Comparison of ENCODE assay signal across 10 cellular contexts in genomic region chr19:48878219-48879024, GRCh38. TPM values are rescaled to one million over a fixed set of nuclear protein-coding genes. Genes with fewer than 3 reads are reported as not detected.
DNase-seq lines count a peak whose midpoint lies in the region; ATAC-seq and TF ChIP-seq lines count a peak whose summit lies in the region.
"Had no signal": no experiment of that assay in that cellular context is flagged by ENCODE, and none has a peak within 500 bp of the region (broad histone marks: within the 10 kb centered on the region; RNA-seq: fewer than 3 reads in every experiment).

No MANE protein-coding gene starts in this region.

- peaks cover 24% of the 10 kb centered on the region for H3K36me3 ChIP-seq in CD4-positive, CD25-positive, alpha-beta regulatory T cell (ENCODE audit: control insufficient read depth, insufficient read depth, low read length)
- peaks cover 42% of the 10 kb centered on the region for H3K36me3 ChIP-seq in suprapubic skin

- no peak for TF ChIP-seq CTCF in neural crest cell (conservative IDR thresholded peaks at IDR 0.05)
- TF ChIP-seq CTCF in suprapubic skin (IDR thresholded peaks at IDR 0.05): no peak
- no peak for TF ChIP-seq CTCF in foreskin keratinocyte (conservative IDR thresholded peaks at IDR 0.05)

- no peaks in the 10 kb centered on the region for H3K27me3 ChIP-seq in CD4-positive, CD25-positive, alpha-beta regulatory T cell (ENCODE audit: control insufficient read depth, insufficient read depth, low read length)
- no peaks in the 10 kb centered on the region for H3K27me3 ChIP-seq in suprapubic skin
- H3K27me3 ChIP-seq in foreskin keratinocyte: no peaks in the 10 kb centered on the region

- no peak for ATAC-seq in CD4-positive, CD25-positive, alpha-beta regulatory T cell (ENCODE audit: low read depth in 2 of 2)
- no peak for ATAC-seq in HG02884 (IDR thresholded peaks at IDR 0.05; ENCODE audit: unreplicated experiment)
- no peak for ATAC-seq in foreskin keratinocyte

- 54% methylated on average over 10 of the region's 10 CpGs for WGBS in suprapubic skin

- H3K27me3 Mint-ChIP-seq in CD4-positive, CD25-positive, alpha-beta regulatory T cell: peaks cover 8% of the 10 kb centered on the region
- peaks cover 2% of the 10 kb centered on the region for H3K27me3 Mint-ChIP-seq in dendritic cell treated with granulocyte-macrophage colony-stimulating factor and Interleukin-4, amounts not matched to agents 40 ng/mL and 50 ng/mL, for 4 days
- no peaks in the 10 kb centered on the region for H3K27me3 Mint-ChIP-seq in neural crest cell (ENCODE audit: low read depth)

- no peak for TF ChIP-seq EP300 in suprapubic skin (IDR thresholded peaks at IDR 0.05)

- no peaks in the 10 kb centered on the region for H3K9me3 ChIP-seq in CD4-positive, CD25-positive, alpha-beta regulatory T cell (ENCODE audit: control insufficient read depth in 2 of 2, low read length in 2 of 2)
- H3K9me3 ChIP-seq in suprapubic skin: no peaks in the 10 kb centered on the region

- H3K27ac ChIP-seq in CD4-positive, CD25-positive, alpha-beta regulatory T cell (ENCODE audit: insufficient read depth, low read length, poor library complexity, severe bottlenecking): no peak overlapping the region
- H3K27ac ChIP-seq in suprapubic skin (no peak overlapping the region), foreskin keratinocyte (no peak overlapping the region)

- peak overlapping the region in 3 of 4 donors; percentile 3 to 73 (median 61) for H3K4me3 Mint-ChIP-seq in CD4-positive, CD25-positive, alpha-beta regulatory T cell
- H3K4me3 Mint-ChIP-seq in dendritic cell treated with granulocyte-macrophage colony-stimulating factor and Interleukin-4, amounts not matched to agents 40 ng/mL and 50 ng/mL, for 4 days: peak overlapping the region; percentile 20
- peak overlapping the region; percentile 27 for H3K4me3 Mint-ChIP-seq in neural crest cell

- H3K4me3 ChIP-seq in CD4-positive, CD25-positive, alpha-beta regulatory T cell (ENCODE audit: low read depth, low read length): no peak overlapping the region
- H3K4me3 ChIP-seq in suprapubic skin: no peak overlapping the region

- H3K4me1 Mint-ChIP-seq in CD4-positive, CD25-positive, alpha-beta regulatory T cell: peaks cover 11 to 41% (median 32%) of the 10 kb centered on the region in 4 donors
- H3K4me1 Mint-ChIP-seq in dendritic cell treated with granulocyte-macrophage colony-stimulating factor and Interleukin-4, amounts not matched to agents 40 ng/mL and 50 ng/mL, for 4 days (ENCODE audit: low read depth): peaks cover 72% of the 10 kb centered on the region
- H3K4me1 Mint-ChIP-seq in neural crest cell: peaks cover 27% of the 10 kb centered on the region

- H3K9me3 Mint-ChIP-seq in CD4-positive, CD25-positive, alpha-beta regulatory T cell: peaks cover 0 to 3% (median 0%) of the 10 kb centered on the region in 7 donors
- peaks cover 9% of the 10 kb centered on the region for H3K9me3 Mint-ChIP-seq in dendritic cell treated with granulocyte-macrophage colony-stimulating factor and Interleukin-4, amounts not matched to agents 40 ng/mL and 50 ng/mL, for 4 days
- no peaks in the 10 kb centered on the region for H3K9me3 Mint-ChIP-seq in neural crest cell

- peaks cover 33% of the 10 kb centered on the region for H3K4me1 ChIP-seq in CD4-positive, CD25-positive, alpha-beta regulatory T cell (ENCODE audit: control insufficient read depth, insufficient read depth, low read length, poor library complexity, severe bottlenecking)
- H3K4me1 ChIP-seq in suprapubic skin: peaks cover 50% of the 10 kb centered on the region
- peaks cover 7% of the 10 kb centered on the region for H3K4me1 ChIP-seq in foreskin keratinocyte

- intact Hi-C loops in dendritic cell treated with granulocyte-macrophage colony-stimulating factor and Interleukin-4, amounts not matched to agents 40 ng/mL and 50 ng/mL, for 4 days (cut with micrococcal nuclease): no loop called here

- H3K36me3 Mint-ChIP-seq in CD4-positive, CD25-positive, alpha-beta regulatory T cell: peaks cover 27% of the 10 kb centered on the region
- peaks cover 50% of the 10 kb centered on the region for H3K36me3 Mint-ChIP-seq in dendritic cell treated with granulocyte-macrophage colony-stimulating factor and Interleukin-4, amounts not matched to agents 40 ng/mL and 50 ng/mL, for 4 days (ENCODE audit: low read depth)
- peaks cover 20% of the 10 kb centered on the region for H3K36me3 Mint-ChIP-seq in neural crest cell (ENCODE audit: low read depth)

- TF ChIP-seq POLR2A in suprapubic skin (IDR thresholded peaks at IDR 0.05): peak in 1 of 2 donors; percentile 4

- H3K27ac Mint-ChIP-seq in CD4-positive, CD25-positive, alpha-beta regulatory T cell: peak overlapping the region in 1 of 3 donors; percentile 48
- H3K27ac Mint-ChIP-seq in dendritic cell treated with granulocyte-macrophage colony-stimulating factor and Interleukin-4, amounts not matched to agents 40 ng/mL and 50 ng/mL, for 4 days: peak overlapping the region; percentile 85
- no peak overlapping the region for H3K27ac Mint-ChIP-seq in neural crest cell (ENCODE audit: unreplicated experiment)

- DNase-seq in CD4-positive, CD25-positive, alpha-beta regulatory T cell: peak in 1 of 3 donors; percentile 85
- DNase-seq in OCI-M2 (lab: John Stamatoyannopoulos, UW; ENCODE audit: unreplicated experiment) (peak; percentile 79), neural crest cell (ENCODE audit: low read depth, low spot score) (no peak), suprapubic skin (ENCODE audit: low spot score in 2 of 2) (no peak), COLO829 (ENCODE audit: low spot score) (no peak), foreskin keratinocyte (no peak)
- DNase-seq: NCI-H2107 had no signal

RNA-seq across cellular contexts. Expression of gene PPP1R15A, which starts 6.2 kb away (rescaled TPM):
- total RNA-seq in CD4-positive, CD25-positive, alpha-beta regulatory T cell: 840 TPM
- polyA plus RNA-seq in CD4-positive, CD25-positive, alpha-beta regulatory T cell: 10 to 100 TPM; 39.1 to 65.6 (median 52.4) TPM
- total RNA-seq in neural crest cell: 27.5 and 27.8 TPM in 2 replicates
- 100 to 1,000 TPM; 135 to 191 (median 144) TPM for total RNA-seq in suprapubic skin
- 39.3 and 41.1 TPM in 2 replicates for total RNA-seq in foreskin keratinocyte
- 36.4 and 37.8 TPM in 2 replicates for polyA plus RNA-seq in foreskin keratinocyte

RNA-seq across cellular contexts. Expression of gene PLEKHA4, which starts 10.0 kb away (rescaled TPM):
- total RNA-seq in CD4-positive, CD25-positive, alpha-beta regulatory T cell: 2.8 TPM
- 1 to 10 TPM in 3 of 4 donors, under 1 TPM in 1; 0.84 to 4.6 (median 1.7) TPM for polyA plus RNA-seq in CD4-positive, CD25-positive, alpha-beta regulatory T cell
- total RNA-seq in neural crest cell: 38.1 and 41.8 TPM in 2 replicates
- total RNA-seq in suprapubic skin: 1 to 10 TPM; 2.8 to 5.1 (median 5.0) TPM
- total RNA-seq in foreskin keratinocyte: 6.3 and 7.4 TPM in 2 replicates
- polyA plus RNA-seq in foreskin keratinocyte: 8.5 and 9.2 TPM in 2 replicates

RNA-seq across cellular contexts. Expression of gene TULP2, which starts 20.1 kb away (rescaled TPM):
- not detected for total RNA-seq in CD4-positive, CD25-positive, alpha-beta regulatory T cell
- polyA plus RNA-seq in CD4-positive, CD25-positive, alpha-beta regulatory T cell: not detected
- total RNA-seq in neural crest cell: not detected in 2 replicates
- not detected for total RNA-seq in suprapubic skin
- total RNA-seq in foreskin keratinocyte: not detected in 2 replicates
- polyA plus RNA-seq in foreskin keratinocyte: 0.09 TPM in 1 of 2 replicates, not detected in the other
- total RNA-seq: activated CD8-positive, alpha-beta memory T cell treated with anti-CD3 and anti-CD28 coated beads for 36 hours had no signal

RNA-seq across cellular contexts. Expression of gene NUCB1, which starts 21.7 kb away (rescaled TPM):
- 133 TPM for total RNA-seq in CD4-positive, CD25-positive, alpha-beta regulatory T cell
- polyA plus RNA-seq in CD4-positive, CD25-positive, alpha-beta regulatory T cell: 10 to 100 TPM; 72.8 to 99.3 (median 86.4) TPM
- total RNA-seq in neural crest cell: 102 and 108 TPM in 2 replicates
- total RNA-seq in suprapubic skin: 100 to 1,000 TPM; 132 to 220 (median 204) TPM
- total RNA-seq in foreskin keratinocyte: 106 and 118 TPM in 2 replicates
- 100 and 115 TPM in 2 replicates for polyA plus RNA-seq in foreskin keratinocyte

RNA-seq across cellular contexts. Expression of gene HSD17B14, which starts 42.1 kb away (rescaled TPM):
- total RNA-seq in CD4-positive, CD25-positive, alpha-beta regulatory T cell: 0.49 TPM
- polyA plus RNA-seq in CD4-positive, CD25-positive, alpha-beta regulatory T cell: 1 to 10 TPM in 1 of 4 donors, under 1 TPM in 3; 0.29 to 2.0 (median 0.61) TPM
- 4.2 and 6.6 TPM in 2 replicates for total RNA-seq in neural crest cell
- total RNA-seq in suprapubic skin: 1 to 10 TPM; 2.5 to 3.4 (median 3.1) TPM
- 4.0 and 4.4 TPM in 2 replicates for total RNA-seq in foreskin keratinocyte
- 7.6 and 9.6 TPM in 2 replicates for polyA plus RNA-seq in foreskin keratinocyte
